In genomic region chr16:87074635-87075318, GRCh38 we compare ENCODE assay signal across 1 cellular context.
TF ChIP-seq lines count a peak whose summit lies in the region.

No MANE protein-coding gene starts in this region.

TF ChIP-seq in GM12878, 131 proteins besides CTCF, POLR2A, EP300 and RAD21 (continued from another document):
- no peak for TF ChIP-seq BCLAF1 (IDR thresholded peaks at IDR 0.05)
- no peak for TF ChIP-seq EZH2 (IDR thresholded peaks at IDR 0.05; ENCODE audit: borderline replicate concordance, control insufficient read depth, low read depth, low read length)
- TF ChIP-seq ATF3 (IDR thresholded peaks at IDR 0.05; ENCODE audit: borderline replicate concordance, extremely low read depth, low read depth, low read length): no peak
TF ChIP-seq in GM12878: peak in this region for 8.
